15 cellular contexts compared by ENCODE assay signal in the genomic region with DNA sequence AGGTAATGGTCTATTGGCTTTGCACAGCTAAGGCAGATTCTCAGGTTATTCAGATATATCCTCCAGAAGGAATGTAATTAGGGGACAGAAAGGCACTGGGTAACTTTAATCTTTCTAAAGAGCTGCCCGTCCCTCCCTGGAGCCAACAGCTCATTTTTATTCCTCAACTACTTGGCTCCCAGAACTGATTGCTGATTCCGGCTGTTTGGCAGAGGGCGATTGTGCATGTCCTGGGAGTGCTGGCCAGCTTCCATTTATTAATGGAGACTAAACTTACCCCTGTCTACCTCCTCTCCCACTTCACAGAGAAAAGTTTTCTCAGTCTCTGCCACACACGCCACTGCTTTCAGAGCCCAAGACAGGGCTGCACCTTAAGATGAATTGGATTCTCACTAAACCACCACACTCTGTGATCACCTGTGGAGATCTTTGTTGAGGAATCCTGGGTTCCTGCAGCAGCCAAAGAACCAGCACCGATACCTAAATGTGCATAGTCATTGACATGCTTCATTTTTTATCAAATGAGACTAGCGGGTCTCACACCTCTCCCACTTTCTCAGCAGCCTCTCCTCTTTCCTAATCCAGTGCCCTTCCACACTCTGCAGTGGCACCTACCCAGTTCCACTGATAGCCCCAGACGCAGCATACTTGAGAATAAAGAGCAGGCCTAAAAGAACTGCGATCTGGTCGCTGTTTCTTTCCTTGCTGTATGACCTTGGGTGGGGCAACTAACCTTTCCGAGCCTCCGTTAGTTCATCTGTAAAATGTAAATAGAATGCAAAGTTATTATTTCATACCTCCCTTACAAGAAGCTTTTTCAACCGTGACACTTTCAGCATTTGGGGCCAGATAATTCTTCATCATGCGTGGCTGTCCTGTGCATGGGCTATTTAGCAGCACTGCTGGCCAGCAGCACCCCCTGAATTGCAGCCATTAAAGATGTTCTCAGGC.
A peak's percentile ranks its signal among the peaks of the same experiment; 100 is the strongest.
DNase-seq lines count a peak whose midpoint lies in the region; ATAC-seq and TF ChIP-seq lines count a peak whose summit lies in the region.
"Had no signal": no experiment of that assay in that cellular context is flagged by ENCODE, and none has a peak within 500 bp of the region (broad histone marks: within the 10 kb centered on the region; RNA-seq: fewer than 3 reads in every experiment).

No MANE protein-coding gene starts in this region.

- no peak overlapping the region for H3K4me3 Mint-ChIP-seq in activated CD8-positive, alpha-beta memory T cell treated with anti-CD3 and anti-CD28 coated beads, Interleukin-2, amount 10 ng/mL, durations not matched to agents 7 days and 5 days
- H3K4me3 Mint-ChIP-seq in CD4-positive, alpha-beta T cell = no peak overlapping the region
- H3K4me3 Mint-ChIP-seq: B cell, H9 had no signal

- no peak for ATAC-seq in activated CD8-positive, alpha-beta memory T cell treated with anti-CD3 and anti-CD28 coated beads, Interleukin-2, amount 10 ng/mL, durations not matched to agents 7 days and 5 days
- ATAC-seq in CD4-positive, alpha-beta T cell (ENCODE audit: poor library complexity) = no peak
- ATAC-seq: GM12878 had no signal

- H3K27me3 ChIP-seq in CD4-positive, alpha-beta T cell (ENCODE audit: control insufficient read depth, insufficient read depth, low read length) = no peaks in the 10 kb centered on the region
- H3K27me3 ChIP-seq: BLaER1 treated with 17β-estradiol and CSF1 and Interleukin-3, amounts not matched to agents 10 nM and 100 nM had no signal

- intact Hi-C loops in CD4-positive, alpha-beta T cell (cut with DNase I, micrococcal nuclease) = no loop called here

- DNase-seq in activated CD8-positive, alpha-beta memory T cell treated with anti-CD3 and anti-CD28 coated beads for 24 hours = peak; percentile 15
- no peak for DNase-seq in activated CD8-positive, alpha-beta memory T cell treated with anti-CD3 and anti-CD28 coated beads, Interleukin-2, amount 10 ng/mL, durations not matched to agents 7 days and 5 days
- DNase-seq in NCI-H526 treated with DMSO at 0.1 percent for 48 hours (lab: John Stamatoyannopoulos, UW) (peak; percentile 34), ecto neural progenitor cell (ENCODE audit: low spot score) (peak; percentile 8), mesenteric fat pad (ENCODE audit: low spot score) (peak; percentile 11), GM03348 (ENCODE audit: low spot score) (no peak)
- DNase-seq in CD4-positive, alpha-beta T cell = no peak
- DNase-seq: Calu3, DMS79 treated with DMSO at 0.1 percent for 48 hours, GF-D8, H9 had no signal

- H3K27me3 Mint-ChIP-seq in activated CD8-positive, alpha-beta memory T cell treated with anti-CD3 and anti-CD28 coated beads, Interleukin-2, amount 10 ng/mL, durations not matched to agents 7 days and 5 days = no peaks in the 10 kb centered on the region
- no peaks in the 10 kb centered on the region for H3K27me3 Mint-ChIP-seq in CD4-positive, alpha-beta T cell
- H3K27me3 Mint-ChIP-seq: B cell, IgD-negative memory B cell had no signal

- no peaks in the 10 kb centered on the region for H3K4me1 Mint-ChIP-seq in activated CD8-positive, alpha-beta memory T cell treated with anti-CD3 and anti-CD28 coated beads, Interleukin-2, amount 10 ng/mL, durations not matched to agents 7 days and 5 days
- H3K4me1 Mint-ChIP-seq in CD4-positive, alpha-beta T cell (ENCODE audit: low read depth) = no peaks in the 10 kb centered on the region
- H3K4me1 Mint-ChIP-seq: B cell, IgD-negative memory B cell had no signal

- no peaks in the 10 kb centered on the region for H3K9me3 ChIP-seq in CD4-positive, alpha-beta T cell (ENCODE audit: control insufficient read depth, low read length)

- H3K36me3 Mint-ChIP-seq in activated CD8-positive, alpha-beta memory T cell treated with anti-CD3 and anti-CD28 coated beads, Interleukin-2, amount 10 ng/mL, durations not matched to agents 7 days and 5 days = no peaks in the 10 kb centered on the region
- no peaks in the 10 kb centered on the region for H3K36me3 Mint-ChIP-seq in CD4-positive, alpha-beta T cell (ENCODE audit: low read depth)
- H3K36me3 Mint-ChIP-seq: IgD-negative memory B cell had no signal

- CTCF ChIA-PET in activated CD8-positive, alpha-beta memory T cell treated with anti-CD3 and anti-CD28 coated beads, Interleukin-2, amount 10 ng/mL, durations not matched to agents 7 days and 5 days (lab: Charles Lee) = no interaction called here
- CTCF ChIA-PET in CD4-positive, alpha-beta T cell (lab: Charles Lee) = no interaction called here

- TF ChIP-seq CTCF in CD4-positive, alpha-beta T cell (IDR thresholded peaks at IDR 0.05) = no peak

- H3K27ac ChIP-seq in CD4-positive, alpha-beta T cell (ENCODE audit: low read depth, low read length) = no peak overlapping the region
- H3K27ac ChIP-seq: BLaER1 treated with 17β-estradiol and CSF1 and Interleukin-3, amounts not matched to agents 10 nM and 100 nM had no signal

- H3K27ac Mint-ChIP-seq in activated CD8-positive, alpha-beta memory T cell treated with anti-CD3 and anti-CD28 coated beads, Interleukin-2, amount 10 ng/mL, durations not matched to agents 7 days and 5 days = no peak overlapping the region
- H3K27ac Mint-ChIP-seq in CD4-positive, alpha-beta T cell = no peak overlapping the region
- H3K27ac Mint-ChIP-seq: B cell, IgD-negative memory B cell had no signal

- POLR2A ChIA-PET in CD4-positive, alpha-beta T cell (lab: Charles Lee) = no interaction called here

- peaks cover 7% of the 10 kb centered on the region for H3K9me3 Mint-ChIP-seq in activated CD8-positive, alpha-beta memory T cell treated with anti-CD3 and anti-CD28 coated beads, Interleukin-2, amount 10 ng/mL, durations not matched to agents 7 days and 5 days (ENCODE audit: low read depth)
- H3K9me3 Mint-ChIP-seq in CD4-positive, alpha-beta T cell = no peaks in the 10 kb centered on the region

Comparison
In these comparisons a context has a peak if more than half of its experiments do, and no peak if none do; other contexts are left out.
1. DNase-seq: peak in activated CD8-positive, alpha-beta memory T cell treated with anti-CD3 and anti-CD28 coated beads for 24 hours (single experiment), NCI-H526 treated with DMSO at 0.1 percent for 48 hours (single experiment), ecto neural progenitor cell (single experiment) and mesenteric fat pad (single experiment); none in activated CD8-positive, alpha-beta memory T cell treated with anti-CD3 and anti-CD28 coated beads, Interleukin-2, amount 10 ng/mL, durations not matched to agents 7 days and 5 days (single experiment), GM03348 (single experiment) and CD4-positive, alpha-beta T cell (0 of 10).